Comparison of ENCODE assay signal across 13 cellular contexts in the genomic region with DNA sequence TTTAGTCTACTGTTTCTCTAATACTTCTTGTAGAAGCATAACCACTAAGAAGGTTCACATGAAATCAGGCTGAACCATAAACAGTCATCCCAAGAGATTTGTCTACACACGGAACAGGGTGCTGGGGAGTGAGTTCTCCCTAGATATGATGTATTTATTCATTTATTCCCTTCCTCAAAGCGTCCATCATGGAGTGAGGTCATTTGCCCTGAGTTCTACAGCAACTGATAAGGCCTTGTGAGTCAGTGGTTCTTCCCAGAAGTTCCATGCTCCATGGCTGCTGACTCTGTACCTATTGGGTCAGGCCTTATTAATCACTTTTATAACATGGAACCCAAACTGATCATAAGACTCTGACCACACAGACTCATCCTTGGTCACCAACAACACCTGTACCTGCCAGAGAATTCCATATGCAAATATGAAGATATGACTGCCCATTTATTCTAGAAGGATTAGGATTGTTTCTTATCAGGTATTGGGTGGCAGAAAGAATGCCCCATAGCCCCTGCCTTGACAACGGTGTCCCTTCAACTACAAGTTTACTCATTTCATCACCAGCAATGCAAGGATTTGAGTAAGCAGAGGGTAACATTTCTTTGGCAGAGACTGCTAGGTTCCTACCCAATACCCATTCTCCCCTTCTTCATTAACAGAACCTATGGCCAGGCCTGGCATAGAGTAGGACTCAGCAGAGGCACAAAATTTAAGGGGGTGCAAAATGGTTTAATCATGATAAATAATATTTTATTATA.
DNase-seq lines count a peak whose midpoint lies in the region; ATAC-seq and TF ChIP-seq lines count a peak whose summit lies in the region.
"Had no signal": no experiment of that assay in that cellular context is flagged by ENCODE, and none has a peak within 500 bp of the region (broad histone marks: within the 10 kb centered on the region; RNA-seq: fewer than 3 reads in every experiment).

No MANE protein-coding gene starts in this region.

- in situ Hi-C loops in GM13977 (cut with MboI; ENCODE audit: low pct_unique_long_range_greater_than_20kb, low sequenced_read_pairs, unreplicated experiment) = no loop called here

- H3K27ac ChIP-seq in RWPE2 (ENCODE audit: poor library complexity, severe bottlenecking) = peak overlapping the region; percentile 99
- peak overlapping the region; percentile 77 for H3K27ac ChIP-seq in fibroblast of lung (ENCODE audit: insufficient read depth, low read length)

- TF ChIP-seq CTCF in GM13977 (IDR thresholded peaks at IDR 0.05; ENCODE audit: extremely low read depth, insufficient read depth, missing control alignments) (no peak), RWPE2 (IDR thresholded peaks at IDR 0.05; ENCODE audit: poor library complexity, severe bottlenecking) (no peak), fibroblast of lung (conservative IDR thresholded peaks at IDR 0.05 in 1 of 2, IDR thresholded peaks at IDR 0.05 in 1 of 2; ENCODE audit: low read depth in 1 of 2, low read length in 2 of 2) (no peak), retinal pigment epithelial cell (conservative IDR thresholded peaks at IDR 0.05; ENCODE audit: low read depth, low read length) (no peak)

- H3K9me3 ChIP-seq in RWPE2 (ENCODE audit: severe bottlenecking) = no peaks in the 10 kb centered on the region
- no peaks in the 10 kb centered on the region for H3K9me3 ChIP-seq in fibroblast of lung (ENCODE audit: control insufficient read depth, insufficient read depth, low read depth, low read length)
- H3K9me3 ChIP-seq: esophagus muscularis mucosa had no signal

- H3K4me1 ChIP-seq in RWPE2 (ENCODE audit: insufficient read depth, poor library complexity, severe bottlenecking) = peaks cover 50% of the 10 kb centered on the region
- peaks cover 39% of the 10 kb centered on the region for H3K4me1 ChIP-seq in fibroblast of lung (ENCODE audit: control insufficient read depth, extremely low read depth, insufficient read depth, low read length)

- no peak overlapping the region for H3K4me3 ChIP-seq in RWPE2 (ENCODE audit: severe bottlenecking)
- H3K4me3 ChIP-seq in fibroblast of lung (replicated peaks in 1 of 4; ENCODE audit: control extremely low read depth in 1 of 4, insufficient read depth in 1 of 4, low read depth in 3 of 4, low read length in 4 of 4) = no peak overlapping the region
- no peak overlapping the region for H3K4me3 ChIP-seq in retinal pigment epithelial cell (ENCODE audit: low read length)
- H3K4me3 ChIP-seq: esophagus muscularis mucosa, skin epidermis had no signal

- H3K27me3 ChIP-seq in RWPE2 (ENCODE audit: insufficient read depth, poor library complexity, severe bottlenecking) (no peaks in the 10 kb centered on the region), fibroblast of lung (ENCODE audit: control insufficient read depth, insufficient read depth, low read length) (no peaks in the 10 kb centered on the region)
- H3K27me3 ChIP-seq: esophagus muscularis mucosa had no signal

- ATAC-seq in RWPE2 (ENCODE audit: low read depth) (peak; percentile 47), HG02588 (IDR thresholded peaks at IDR 0.05; ENCODE audit: unreplicated experiment) (no peak)

- DNase-seq in GM13977 (ENCODE audit: low spot score) = peak; percentile 46
- no peak for DNase-seq in RWPE2 (ENCODE audit: low spot score)
- DNase-seq in fibroblast of lung (ENCODE audit: low read depth in 2 of 2) = peak; percentile 81 to 100
- DNase-seq in retinal pigment epithelial cell (ENCODE audit: low read depth) = peak; percentile 71
- DNase-seq in cerebellar cortex (ENCODE audit: low spot score) = no peak
- DNase-seq in RPMI8226 = no peak
- DNase-seq in medulla oblongata (ENCODE audit: extremely low spot score) = no peak
- DNase-seq: activated CD4-positive, alpha-beta T cell treated with anti-CD3 and anti-CD28 coated beads, Interleukin-2, amount 50 U/mL, for 4 hours; activated naive CD8-positive, alpha-beta T cell treated with anti-CD3 and anti-CD28 coated beads, Interleukin-2, amount 10 ng/mL, durations not matched to agents 7 days and 5 days; DMS79 had no signal

- H4K20me1 ChIP-seq in fibroblast of lung (ENCODE audit: control insufficient read depth, extremely low read depth, insufficient read depth, low read length) = no peaks in the 10 kb centered on the region

- no peak overlapping the region for H3K4me2 ChIP-seq in fibroblast of lung (ENCODE audit: extremely low read depth, insufficient read depth, low read length)

- H3K79me2 ChIP-seq in fibroblast of lung (ENCODE audit: control insufficient read depth, insufficient read depth, low read length) = no peaks in the 10 kb centered on the region

- H3K36me3 ChIP-seq in RWPE2 (ENCODE audit: low read depth) (no peaks in the 10 kb centered on the region), fibroblast of lung (ENCODE audit: control insufficient read depth, insufficient read depth, low read length) (no peaks in the 10 kb centered on the region)
- H3K36me3 ChIP-seq: esophagus muscularis mucosa had no signal

- no peak overlapping the region for H2AFZ ChIP-seq in fibroblast of lung (ENCODE audit: low read length)

- no peak overlapping the region for H3K9ac ChIP-seq in fibroblast of lung (ENCODE audit: insufficient read depth, low read length)

Comparison
In these comparisons a context has a peak if more than half of its experiments do, and no peak if none do; other contexts are left out.
1. DNase-seq: peak in GM13977 (single experiment), fibroblast of lung (2 of 2) and retinal pigment epithelial cell (single experiment); none in RWPE2 (single experiment), cerebellar cortex (single experiment), RPMI8226 (single experiment) and medulla oblongata (single experiment).